In the genomic region with DNA sequence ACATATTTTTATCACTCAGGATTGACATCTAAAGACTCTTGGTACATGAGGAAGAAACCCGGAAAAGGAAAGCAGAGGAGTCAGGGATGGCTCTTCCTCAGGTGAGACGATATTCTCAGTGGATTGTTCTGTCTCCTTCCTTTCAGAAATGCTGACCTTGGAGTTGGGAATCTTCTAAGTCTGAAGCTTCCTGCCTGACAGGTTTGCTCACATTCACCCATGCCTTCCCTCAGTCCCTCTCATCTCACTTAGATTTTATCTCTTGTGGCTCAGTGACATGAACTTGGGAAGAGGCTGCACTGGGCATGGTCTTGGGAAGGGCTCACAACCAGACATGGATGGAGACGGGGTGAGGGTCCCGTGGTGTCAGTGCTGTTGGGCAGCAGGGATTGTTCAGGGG, we compare ENCODE assay signal across 1 cellular context.
TF ChIP-seq lines count a peak whose summit lies in the region.

No MANE protein-coding gene starts in this region.

TF ChIP-seq in GM23338, 12 proteins besides CTCF, POLR2A, EP300 and RAD21 (continued from another document):
- TF ChIP-seq, protein P1, sequence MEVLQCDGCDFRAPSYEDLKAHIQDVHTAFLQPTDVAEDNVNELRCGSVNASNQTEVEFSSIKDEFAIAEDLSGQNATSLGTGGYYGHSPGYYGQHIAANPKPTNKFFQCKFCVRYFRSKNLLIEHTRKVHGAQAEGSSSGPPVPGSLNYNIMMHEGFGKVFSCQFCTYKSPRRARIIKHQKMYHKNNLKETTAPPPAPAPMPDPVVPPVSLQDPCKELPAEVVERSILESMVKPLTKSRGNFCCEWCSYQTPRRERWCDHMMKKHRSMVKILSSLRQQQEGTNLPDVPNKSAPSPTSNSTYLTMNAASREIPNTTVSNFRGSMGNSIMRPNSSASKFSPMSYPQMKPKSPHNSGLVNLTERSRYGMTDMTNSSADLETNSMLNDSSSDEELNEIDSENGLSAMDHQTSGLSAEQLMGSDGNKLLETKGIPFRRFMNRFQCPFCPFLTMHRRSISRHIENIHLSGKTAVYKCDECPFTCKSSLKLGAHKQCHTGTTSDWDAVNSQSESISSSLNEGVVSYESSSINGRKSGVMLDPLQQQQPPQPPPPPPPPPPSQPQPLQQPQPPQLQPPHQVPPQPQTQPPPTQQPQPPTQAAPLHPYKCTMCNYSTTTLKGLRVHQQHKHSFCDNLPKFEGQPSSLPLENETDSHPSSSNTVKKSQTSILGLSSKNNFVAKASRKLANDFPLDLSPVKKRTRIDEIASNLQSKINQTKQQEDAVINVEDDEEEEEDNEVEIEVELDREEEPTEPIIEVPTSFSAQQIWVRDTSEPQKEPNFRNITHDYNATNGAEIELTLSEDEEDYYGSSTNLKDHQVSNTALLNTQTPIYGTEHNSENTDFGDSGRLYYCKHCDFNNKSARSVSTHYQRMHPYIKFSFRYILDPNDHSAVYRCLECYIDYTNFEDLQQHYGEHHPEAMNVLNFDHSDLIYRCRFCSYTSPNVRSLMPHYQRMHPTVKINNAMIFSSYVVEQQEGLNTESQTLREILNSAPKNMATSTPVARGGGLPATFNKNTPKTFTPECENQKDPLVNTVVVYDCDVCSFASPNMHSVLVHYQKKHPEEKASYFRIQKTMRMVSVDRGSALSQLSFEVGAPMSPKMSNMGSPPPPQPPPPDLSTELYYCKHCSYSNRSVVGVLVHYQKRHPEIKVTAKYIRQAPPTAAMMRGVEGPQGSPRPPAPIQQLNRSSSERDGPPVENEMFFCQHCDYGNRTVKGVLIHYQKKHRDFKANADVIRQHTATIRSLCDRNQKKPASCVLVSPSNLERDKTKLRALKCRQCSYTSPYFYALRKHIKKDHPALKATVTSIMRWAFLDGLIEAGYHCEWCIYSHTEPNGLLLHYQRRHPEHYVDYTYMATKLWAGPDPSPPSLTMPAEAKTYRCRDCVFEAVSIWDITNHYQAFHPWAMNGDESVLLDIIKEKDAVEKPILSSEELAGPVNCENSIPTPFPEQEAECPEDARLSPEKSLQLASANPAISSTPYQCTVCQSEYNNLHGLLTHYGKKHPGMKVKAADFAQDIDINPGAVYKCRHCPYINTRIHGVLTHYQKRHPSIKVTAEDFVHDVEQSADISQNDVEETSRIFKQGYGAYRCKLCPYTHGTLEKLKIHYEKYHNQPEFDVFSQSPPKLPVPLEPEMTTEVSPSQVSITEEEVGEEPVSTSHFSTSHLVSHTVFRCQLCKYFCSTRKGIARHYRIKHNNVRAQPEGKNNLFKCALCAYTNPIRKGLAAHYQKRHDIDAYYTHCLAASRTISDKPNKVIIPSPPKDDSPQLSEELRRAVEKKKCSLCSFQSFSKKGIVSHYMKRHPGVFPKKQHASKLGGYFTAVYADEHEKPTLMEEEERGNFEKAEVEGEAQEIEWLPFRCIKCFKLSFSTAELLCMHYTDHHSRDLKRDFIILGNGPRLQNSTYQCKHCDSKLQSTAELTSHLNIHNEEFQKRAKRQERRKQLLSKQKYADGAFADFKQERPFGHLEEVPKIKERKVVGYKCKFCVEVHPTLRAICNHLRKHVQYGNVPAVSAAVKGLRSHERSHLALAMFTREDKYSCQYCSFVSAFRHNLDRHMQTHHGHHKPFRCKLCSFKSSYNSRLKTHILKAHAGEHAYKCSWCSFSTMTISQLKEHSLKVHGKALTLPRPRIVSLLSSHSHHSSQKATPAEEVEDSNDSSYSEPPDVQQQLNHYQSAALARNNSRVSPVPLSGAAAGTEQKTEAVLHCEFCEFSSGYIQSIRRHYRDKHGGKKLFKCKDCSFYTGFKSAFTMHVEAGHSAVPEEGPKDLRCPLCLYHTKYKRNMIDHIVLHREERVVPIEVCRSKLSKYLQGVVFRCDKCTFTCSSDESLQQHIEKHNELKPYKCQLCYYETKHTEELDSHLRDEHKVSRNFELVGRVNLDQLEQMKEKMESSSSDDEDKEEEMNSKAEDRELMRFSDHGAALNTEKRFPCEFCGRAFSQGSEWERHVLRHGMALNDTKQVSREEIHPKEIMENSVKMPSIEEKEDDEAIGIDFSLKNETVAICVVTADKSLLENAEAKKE (CRISPR knock-in tag; IDR thresholded peaks at IDR 0.05), result no peak
- TF ChIP-seq EZH2 (IDR thresholded peaks at IDR 0.05; ENCODE audit: low read depth, unreplicated experiment) (no peak), ZNF114 (CRISPR knock-in tag; IDR thresholded peaks at IDR 0.05) (no peak), STAT1 (IDR thresholded peaks at IDR 0.05; ENCODE audit: unreplicated experiment) (no peak), ZNF331 (CRISPR knock-in tag; IDR thresholded peaks at IDR 0.05; ENCODE audit: low read depth) (no peak), CREB1 (CRISPR knock-in tag; IDR thresholded peaks at IDR 0.05; ENCODE audit: low read depth) (no peak)
- TF ChIP-seq, protein P2, sequence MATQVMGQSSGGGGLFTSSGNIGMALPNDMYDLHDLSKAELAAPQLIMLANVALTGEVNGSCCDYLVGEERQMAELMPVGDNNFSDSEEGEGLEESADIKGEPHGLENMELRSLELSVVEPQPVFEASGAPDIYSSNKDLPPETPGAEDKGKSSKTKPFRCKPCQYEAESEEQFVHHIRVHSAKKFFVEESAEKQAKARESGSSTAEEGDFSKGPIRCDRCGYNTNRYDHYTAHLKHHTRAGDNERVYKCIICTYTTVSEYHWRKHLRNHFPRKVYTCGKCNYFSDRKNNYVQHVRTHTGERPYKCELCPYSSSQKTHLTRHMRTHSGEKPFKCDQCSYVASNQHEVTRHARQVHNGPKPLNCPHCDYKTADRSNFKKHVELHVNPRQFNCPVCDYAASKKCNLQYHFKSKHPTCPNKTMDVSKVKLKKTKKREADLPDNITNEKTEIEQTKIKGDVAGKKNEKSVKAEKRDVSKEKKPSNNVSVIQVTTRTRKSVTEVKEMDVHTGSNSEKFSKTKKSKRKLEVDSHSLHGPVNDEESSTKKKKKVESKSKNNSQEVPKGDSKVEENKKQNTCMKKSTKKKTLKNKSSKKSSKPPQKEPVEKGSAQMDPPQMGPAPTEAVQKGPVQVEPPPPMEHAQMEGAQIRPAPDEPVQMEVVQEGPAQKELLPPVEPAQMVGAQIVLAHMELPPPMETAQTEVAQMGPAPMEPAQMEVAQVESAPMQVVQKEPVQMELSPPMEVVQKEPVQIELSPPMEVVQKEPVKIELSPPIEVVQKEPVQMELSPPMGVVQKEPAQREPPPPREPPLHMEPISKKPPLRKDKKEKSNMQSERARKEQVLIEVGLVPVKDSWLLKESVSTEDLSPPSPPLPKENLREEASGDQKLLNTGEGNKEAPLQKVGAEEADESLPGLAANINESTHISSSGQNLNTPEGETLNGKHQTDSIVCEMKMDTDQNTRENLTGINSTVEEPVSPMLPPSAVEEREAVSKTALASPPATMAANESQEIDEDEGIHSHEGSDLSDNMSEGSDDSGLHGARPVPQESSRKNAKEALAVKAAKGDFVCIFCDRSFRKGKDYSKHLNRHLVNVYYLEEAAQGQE (IDR thresholded peaks at IDR 0.05; ENCODE audit: unreplicated experiment), result no peak
- TF ChIP-seq, protein P3, sequence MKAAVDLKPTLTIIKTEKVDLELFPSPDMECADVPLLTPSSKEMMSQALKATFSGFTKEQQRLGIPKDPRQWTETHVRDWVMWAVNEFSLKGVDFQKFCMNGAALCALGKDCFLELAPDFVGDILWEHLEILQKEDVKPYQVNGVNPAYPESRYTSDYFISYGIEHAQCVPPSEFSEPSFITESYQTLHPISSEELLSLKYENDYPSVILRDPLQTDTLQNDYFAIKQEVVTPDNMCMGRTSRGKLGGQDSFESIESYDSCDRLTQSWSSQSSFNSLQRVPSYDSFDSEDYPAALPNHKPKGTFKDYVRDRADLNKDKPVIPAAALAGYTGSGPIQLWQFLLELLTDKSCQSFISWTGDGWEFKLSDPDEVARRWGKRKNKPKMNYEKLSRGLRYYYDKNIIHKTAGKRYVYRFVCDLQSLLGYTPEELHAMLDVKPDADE (IDR thresholded peaks at IDR 0.05), result no peak
